In the genomic region with DNA sequence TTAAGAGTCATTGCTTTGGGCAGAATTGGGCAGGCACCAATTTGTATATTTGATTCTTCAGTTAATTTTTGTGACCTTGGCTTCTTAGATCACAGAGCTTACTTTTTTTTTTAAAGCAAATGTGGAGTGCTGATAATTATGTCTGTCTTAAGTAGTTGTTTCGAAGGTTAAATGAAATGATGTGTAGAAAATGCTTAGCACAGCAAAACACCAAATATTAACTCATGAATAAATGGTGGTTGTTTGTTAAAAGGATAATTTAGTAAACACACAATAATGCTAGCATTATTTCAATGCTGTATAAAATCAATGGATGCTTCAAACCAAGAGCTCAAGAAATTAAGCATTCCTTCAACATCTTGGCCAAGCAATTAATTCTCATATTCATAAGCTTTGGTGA, we compare ENCODE assay signal across 1 cellular context.
TF ChIP-seq lines count a peak whose summit lies in the region.

No MANE protein-coding gene starts in this region.

TF ChIP-seq in K562, 482 proteins besides CTCF, POLR2A, EP300 and RAD21 (continued from another document):
- TF ChIP-seq, protein P1, sequence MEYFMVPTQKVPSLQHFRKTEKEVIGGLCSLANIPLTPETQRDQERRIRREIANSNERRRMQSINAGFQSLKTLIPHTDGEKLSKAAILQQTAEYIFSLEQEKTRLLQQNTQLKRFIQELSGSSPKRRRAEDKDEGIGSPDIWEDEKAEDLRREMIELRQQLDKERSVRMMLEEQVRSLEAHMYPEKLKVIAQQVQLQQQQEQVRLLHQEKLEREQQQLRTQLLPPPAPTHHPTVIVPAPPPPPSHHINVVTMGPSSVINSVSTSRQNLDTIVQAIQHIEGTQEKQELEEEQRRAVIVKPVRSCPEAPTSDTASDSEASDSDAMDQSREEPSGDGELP (CRISPR knock-in tag; IDR thresholded peaks at IDR 0.05; ENCODE audit: borderline replicate concordance) = no peak
- TF ChIP-seq MAFG (tag; conservative IDR thresholded peaks at IDR 0.05) = peak; percentile 55
- peak; percentile 84 for TF ChIP-seq ZNF316 (IDR thresholded peaks at IDR 0.05)
